1 cellular context compared by ENCODE assay signal in the genomic region with DNA sequence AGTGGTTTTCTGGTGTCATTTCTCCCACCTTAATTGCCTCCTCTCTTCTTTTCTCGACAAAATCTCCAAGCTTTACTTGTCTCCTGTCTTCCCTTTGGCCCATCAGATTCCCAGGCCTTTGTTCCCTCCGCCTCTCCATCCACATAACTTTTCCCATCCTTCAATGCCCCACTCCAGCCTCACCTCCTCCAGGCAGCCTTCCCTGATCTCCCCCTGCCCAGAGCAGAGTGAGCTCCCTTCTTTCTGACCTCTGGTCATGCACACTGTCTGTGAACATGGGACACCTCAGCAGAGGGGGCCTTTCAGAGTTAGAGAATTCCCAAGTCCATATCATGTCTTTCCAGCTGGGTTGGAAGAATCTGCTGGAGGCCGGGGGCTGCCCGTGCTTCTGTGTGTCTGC.
A peak's percentile ranks its signal among the peaks of the same experiment; 100 is the strongest.
TF ChIP-seq lines count a peak whose summit lies in the region.

No MANE protein-coding gene starts in this region.

TF ChIP-seq in K562, 482 proteins besides CTCF, POLR2A, EP300 and RAD21:
- TF ChIP-seq RBM25 (IDR thresholded peaks at IDR 0.05; ENCODE audit: low read depth, low read length, severe bottlenecking) (peak; percentile 56), ZFP36 (IDR thresholded peaks at IDR 0.05; ENCODE audit: low read depth, low read length, partially characterized antibody) (peak; percentile 95), ZNF436 (CRISPR knock-in tag; IDR thresholded peaks at IDR 0.05) (peak; percentile 61), SMARCA5 (IDR thresholded peaks at IDR 0.05) (peak; percentile 47; the same call in 1 of the 2 replicates)
- TF ChIP-seq, protein P1, sequence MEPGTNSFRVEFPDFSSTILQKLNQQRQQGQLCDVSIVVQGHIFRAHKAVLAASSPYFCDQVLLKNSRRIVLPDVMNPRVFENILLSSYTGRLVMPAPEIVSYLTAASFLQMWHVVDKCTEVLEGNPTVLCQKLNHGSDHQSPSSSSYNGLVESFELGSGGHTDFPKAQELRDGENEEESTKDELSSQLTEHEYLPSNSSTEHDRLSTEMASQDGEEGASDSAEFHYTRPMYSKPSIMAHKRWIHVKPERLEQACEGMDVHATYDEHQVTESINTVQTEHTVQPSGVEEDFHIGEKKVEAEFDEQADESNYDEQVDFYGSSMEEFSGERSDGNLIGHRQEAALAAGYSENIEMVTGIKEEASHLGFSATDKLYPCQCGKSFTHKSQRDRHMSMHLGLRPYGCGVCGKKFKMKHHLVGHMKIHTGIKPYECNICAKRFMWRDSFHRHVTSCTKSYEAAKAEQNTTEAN (CRISPR knock-in tag; IDR thresholded peaks at IDR 0.05) = no peak
